Comparison of ENCODE assay signal across 22 cellular contexts in the genomic region with DNA sequence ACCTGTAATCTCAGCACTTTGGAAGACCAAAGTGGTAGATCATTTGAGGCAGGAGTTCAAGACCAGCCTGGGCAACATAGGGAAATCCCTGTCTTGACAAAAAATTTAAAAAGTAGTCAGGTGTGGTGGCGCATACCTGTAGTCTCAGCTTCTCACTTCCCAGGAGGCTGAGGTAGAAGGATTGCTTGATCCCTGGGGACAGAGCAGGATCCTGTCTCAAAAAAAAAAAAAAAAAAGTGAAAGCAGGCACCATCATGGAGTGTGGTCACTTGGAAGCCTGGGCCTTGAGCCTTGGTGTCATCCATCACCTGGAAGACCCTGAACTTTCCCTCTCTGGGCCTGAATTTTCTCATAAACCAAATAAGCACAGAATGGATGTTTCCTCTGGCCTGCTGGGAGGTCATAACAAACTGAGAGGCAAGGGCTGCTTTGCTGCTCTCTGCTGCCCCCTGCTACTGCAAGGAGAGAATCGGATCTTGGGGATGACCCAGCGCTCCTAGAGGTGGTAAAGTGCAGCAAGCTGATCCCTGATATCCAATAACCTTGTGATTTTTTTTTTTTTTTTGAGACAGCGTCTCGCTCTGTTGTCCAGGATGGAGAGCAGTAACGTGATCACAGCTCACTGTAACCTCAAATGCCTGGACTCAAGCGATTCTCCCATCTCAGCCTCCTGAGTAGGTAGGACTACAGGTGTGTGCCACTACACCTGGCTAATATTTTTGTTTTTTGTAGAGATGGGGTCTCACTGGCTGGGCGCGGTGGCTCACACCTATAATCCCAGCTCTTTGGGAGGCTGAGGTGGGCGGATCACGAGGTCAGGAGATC.
DNase-seq lines count a peak whose midpoint lies in the region; ATAC-seq, FAIRE-seq and TF ChIP-seq lines count a peak whose summit lies in the region.
"Had no signal": no experiment of that assay in that cellular context is flagged by ENCODE, and none has a peak within 500 bp of the region (broad histone marks: within the 10 kb centered on the region; RNA-seq: fewer than 3 reads in every experiment).

No MANE protein-coding gene starts in this region.

- TF ChIP-seq CTCF in GM12878 (IDR thresholded peaks at IDR 0.05 in 2 of 3, conservative IDR thresholded peaks at IDR 0.05 in 1 of 3; ENCODE audit: control insufficient read depth in 2 of 3, extremely low read depth in 1 of 3, insufficient read depth in 1 of 3, low read depth in 3 of 3, low read length in 3 of 3) (no peak), nephron progenitor cell (IDR thresholded peaks at IDR 0.05) (no peak)

- no peak for ATAC-seq in activated CD4-positive, alpha-beta T cell treated with anti-CD3 and anti-CD28 coated beads for 36 hours
- ATAC-seq in GM12878, result no peak
- ATAC-seq in HG03571 (IDR thresholded peaks at IDR 0.05; ENCODE audit: unreplicated experiment), result no peak
- ATAC-seq: mucosa of descending colon had no signal

- H2AK5ac ChIP-seq in mesendoderm (ENCODE audit: low read length), result no peak overlapping the region

- RAD21 ChIA-PET in GM12878 (lab: Charles Lee; ENCODE audit: unreplicated experiment), result no interaction called here

- no peak overlapping the region for H3K27ac Mint-ChIP-seq in activated CD4-positive, alpha-beta T cell treated with anti-CD3 and anti-CD28 coated beads for 36 hours
- H3K27ac Mint-ChIP-seq in nephron progenitor cell, result no peak overlapping the region
- H3K27ac Mint-ChIP-seq: activated naive CD4-positive, alpha-beta T cell treated with anti-CD3 and anti-CD28 coated beads, Interleukin-2, amount 50 U/mL, for 24 hours; brain had no signal

- in situ Hi-C loops in GM12878 (cut with MboI), result loop anchor here (10.0 kb wide), 1 partner anchor 95 kb away; a partner anchor contains a TSS

- H3K27me3 Mint-ChIP-seq in activated CD4-positive, alpha-beta T cell treated with anti-CD3 and anti-CD28 coated beads for 36 hours, result no peaks in the 10 kb centered on the region
- H3K27me3 Mint-ChIP-seq in nephron progenitor cell (ENCODE audit: low read depth, poor library complexity), result no peaks in the 10 kb centered on the region
- H3K27me3 Mint-ChIP-seq: activated naive CD4-positive, alpha-beta T cell treated with anti-CD3 and anti-CD28 coated beads, Interleukin-2, amount 50 U/mL, for 24 hours had no signal

- H3K4ac ChIP-seq in mesendoderm (ENCODE audit: low read depth, low read length), result no peak overlapping the region

- H3K79me2 ChIP-seq in GM12878 (ENCODE audit: control insufficient read depth, insufficient read depth, low read length) (no peaks in the 10 kb centered on the region), mesendoderm (ENCODE audit: control insufficient read depth, insufficient read depth, low read length) (no peaks in the 10 kb centered on the region)

- no peaks in the 10 kb centered on the region for H3K9me3 Mint-ChIP-seq in activated CD4-positive, alpha-beta T cell treated with anti-CD3 and anti-CD28 coated beads for 36 hours (ENCODE audit: low read depth)
- H3K9me3 Mint-ChIP-seq in nephron progenitor cell, result no peaks in the 10 kb centered on the region
- H3K9me3 Mint-ChIP-seq: activated naive CD4-positive, alpha-beta T cell treated with anti-CD3 and anti-CD28 coated beads, Interleukin-2, amount 50 U/mL, for 24 hours; brain had no signal

- no peaks in the 10 kb centered on the region for H3K9me3 ChIP-seq in GM12878 (replicated peaks; ENCODE audit: control insufficient read depth, insufficient read depth, low read length)
- H3K9me3 ChIP-seq: BLaER1, mucosa of descending colon, neutrophil, SJCRH30, tibial nerve had no signal

- H3K36me3 ChIP-seq in GM12878 (ENCODE audit: control insufficient read depth in 2 of 2, insufficient read depth in 2 of 2, low read length in 1 of 2) (no peaks in the 10 kb centered on the region), mesendoderm (ENCODE audit: control insufficient read depth, insufficient read depth, low read length) (no peaks in the 10 kb centered on the region)
- H3K36me3 ChIP-seq: BLaER1, neutrophil, SJCRH30, tibial nerve had no signal

- peak overlapping the region; percentile 7; the same call in 1 of the 2 replicates for H2AFZ ChIP-seq in GM12878 (ENCODE audit: control insufficient read depth, low read depth, low read length)

- peak; percentile 51 for FAIRE-seq in HTR-8/SVneo (lab: Jason Lieb, UNC)
- peak; percentile 79 for FAIRE-seq in GM12878 (lab: Jason Lieb, UNC)
- FAIRE-seq: colon, frontal cortex had no signal

- POLR2A ChIA-PET in activated CD4-positive, alpha-beta T cell treated with anti-CD3 and anti-CD28 coated beads for 36 hours (lab: Charles Lee), result interaction anchor here (0.7 to 1.4 kb wide), 3 partner anchors 58 to 184 kb away, joined by 3 to 5 read pairs (median 5); a partner anchor contains a TSS
- POLR2A ChIA-PET in GM12878 (lab: Charles Lee), result interaction anchor here (0.6 to 1.1 kb wide), 2 partner anchors 46 to 58 kb away, joined by 4 to 5 read pairs; no protein-coding TSS in a partner anchor

- H3K27me3 ChIP-seq in GM12878 (replicated peaks in 1 of 2; ENCODE audit: control insufficient read depth in 2 of 2, insufficient read depth in 2 of 2, low read length in 1 of 2) (no peaks in the 10 kb centered on the region), mesendoderm (ENCODE audit: insufficient read depth, low read length, poor library complexity) (no peaks in the 10 kb centered on the region)
- H3K27me3 ChIP-seq: BLaER1, neutrophil, SJCRH30, tibial nerve had no signal

- H3K18ac ChIP-seq in mesendoderm (ENCODE audit: low read length), result no peak overlapping the region

- H3K9ac ChIP-seq in GM12878 (ENCODE audit: control insufficient read depth, insufficient read depth, low read length) (peak overlapping the region; percentile 16; the same call in 1 of the 2 replicates), mesendoderm (ENCODE audit: low read length) (peak overlapping the region; percentile 34)
- H3K9ac ChIP-seq: BLaER1 had no signal

- H3K79me1 ChIP-seq in mesendoderm (ENCODE audit: low read length), result no peaks in the 10 kb centered on the region

- WGBS in GM12878 (ENCODE audit: insufficient coverage, insufficient replicate concordance, low lambda C conversion rate, missing lambda C conversion rate), result 15% methylated on average over 9 of the region's 11 CpGs
- no CpG with 5 or more reads among the region's 11 CpGs for WGBS in mesendoderm (ENCODE audit: extremely low coverage, insufficient coverage, low lambda C conversion rate)

- CTCF ChIA-PET in activated CD4-positive, alpha-beta T cell treated with anti-CD3 and anti-CD28 coated beads for 36 hours (lab: Charles Lee), result interaction anchor here (0.6 to 1.6 kb wide), 8 partner anchors 30 to 308 kb away, joined by 3 to 6 read pairs (median 4); a partner anchor contains a TSS
- CTCF ChIA-PET in GM12878 (lab: Yijun Ruan, JAX), result interaction anchor here (0.6 to 3.4 kb wide), 12 partner anchors 24 to 382 kb away, joined by 3 to 16 read pairs (median 4); a partner anchor contains a TSS

- no peak overlapping the region for H3K56ac ChIP-seq in mesendoderm (ENCODE audit: low read length)

- no peak for TF ChIP-seq EP300 in GM12878 (IDR thresholded peaks at IDR 0.05; ENCODE audit: borderline replicate concordance in 1 of 2, control insufficient read depth in 1 of 2, low read depth in 2 of 2, low read length in 2 of 2)

- H3K4me3 ChIP-seq in GM12878, result no peak overlapping the region
- H3K4me3 ChIP-seq in mesendoderm (ENCODE audit: low read length), result no peak overlapping the region
- H3K4me3 ChIP-seq: BLaER1, mucosa of descending colon, SJCRH30, tibial nerve had no signal

- no peak overlapping the region for H3K27ac ChIP-seq in GM12878 (ENCODE audit: control insufficient read depth, insufficient read depth)
- no peak overlapping the region for H3K27ac ChIP-seq in mesendoderm (ENCODE audit: low read depth, low read length)
- H3K27ac ChIP-seq: BLaER1, neutrophil, SJCRH30, tibial nerve had no signal

- no TSS peak for BruUV-seq in GM12878 (replicated peaks; lab: Mats Ljungman, UMichigan)

- DNase-seq in activated CD4-positive, alpha-beta T cell treated with anti-CD3 and anti-CD28 coated beads for 1 hour, result peak; percentile 3
- DNase-seq in activated CD4-positive, alpha-beta T cell treated with anti-CD3 and anti-CD28 coated beads for 36 hours, result no peak
- DNase-seq in HTR-8/SVneo (ENCODE audit: insufficient read length, low spot score) (no peak), GM12878 (ENCODE audit: low read depth, low spot score) (no peak), mesendoderm (peak; percentile 40), NCI-H2227 treated with DMSO at 0.1 percent for 48 hours (lab: John Stamatoyannopoulos, UW) (no peak), nephron progenitor cell (no peak)
- DNase-seq: 8988T; activated CD4-positive, CD25-positive, alpha-beta regulatory T cell treated with anti-CD3 and anti-CD28 coated beads, Interleukin-2, amount 50 U/mL, for 72 hours; mucosa of descending colon; NCI-H2029; NCI-H524; SJCRH30; stimulated activated naive CD4-positive, alpha-beta T cell had no signal

- H3K4me2 ChIP-seq in GM12878 (ENCODE audit: control insufficient read depth, insufficient read depth) (0 out of 2 replicates have a peak overlapping the region, but pooled peaks have one; percentile 3), mesendoderm (ENCODE audit: low read length) (no peak overlapping the region)
- H3K4me2 ChIP-seq: BLaER1 had no signal

- intact Hi-C loops in activated CD4-positive, alpha-beta T cell treated with anti-CD3 and anti-CD28 coated beads for 36 hours (cut with DNase I, micrococcal nuclease), result loop anchor here in 1 of 2 experiments (10.0 kb wide), 1 partner anchor 185 kb away; a partner anchor contains a TSS
- intact Hi-C loops in GM12878 (cut with micrococcal nuclease; ENCODE audit: unreplicated experiment), result no loop called here

- H3K36me3 Mint-ChIP-seq in activated CD4-positive, alpha-beta T cell treated with anti-CD3 and anti-CD28 coated beads for 36 hours (ENCODE audit: low read depth), result no peaks in the 10 kb centered on the region
- no peaks in the 10 kb centered on the region for H3K36me3 Mint-ChIP-seq in nephron progenitor cell (ENCODE audit: low read depth)
- H3K36me3 Mint-ChIP-seq: activated naive CD4-positive, alpha-beta T cell treated with anti-CD3 and anti-CD28 coated beads, Interleukin-2, amount 50 U/mL, for 24 hours; brain had no signal

- TF ChIP-seq POLR2A in GM12878 (IDR thresholded peaks at IDR 0.05; ENCODE audit: low read depth, low read length), result no peak

- H2BK5ac ChIP-seq in mesendoderm (ENCODE audit: low read length), result no peak overlapping the region

- no peak overlapping the region for H4K8ac ChIP-seq in mesendoderm (ENCODE audit: low read depth, low read length)

- H2BK120ac ChIP-seq in mesendoderm (ENCODE audit: low read depth, low read length), result no peak overlapping the region

- no peak overlapping the region for H4K5ac ChIP-seq in mesendoderm (ENCODE audit: low read length)

- H2BK15ac ChIP-seq in mesendoderm (replicated peaks; ENCODE audit: low read depth), result no peak overlapping the region

- no peak overlapping the region for H3K23ac ChIP-seq in mesendoderm (ENCODE audit: low read length)

- SMC1A ChIA-PET in GM12878 (lab: Charles Lee; ENCODE audit: uncharacterized antibody, unreplicated experiment), result interaction anchor here (0.6 to 1.0 kb wide), 3 partner anchors 98 to 850 kb away, joined by 3 read pairs; a partner anchor contains a TSS

- peaks cover 7% of the 10 kb centered on the region for H3K4me1 Mint-ChIP-seq in activated CD4-positive, alpha-beta T cell treated with anti-CD3 and anti-CD28 coated beads for 36 hours
- no peaks in the 10 kb centered on the region for H3K4me1 Mint-ChIP-seq in nephron progenitor cell
- H3K4me1 Mint-ChIP-seq: brain had no signal

- H3K4me1 ChIP-seq in GM12878 (ENCODE audit: control insufficient read depth, insufficient read depth, low read length) (no peaks in the 10 kb centered on the region), mesendoderm (ENCODE audit: control insufficient read depth, low read depth, low read length) (no peaks in the 10 kb centered on the region)
- H3K4me1 ChIP-seq: BLaER1, SJCRH30, tibial nerve had no signal

- no peak overlapping the region for H3K4me3 Mint-ChIP-seq in activated CD4-positive, alpha-beta T cell treated with anti-CD3 and anti-CD28 coated beads for 36 hours
- H3K4me3 Mint-ChIP-seq in nephron progenitor cell, result no peak overlapping the region
- H3K4me3 Mint-ChIP-seq: activated naive CD4-positive, alpha-beta T cell treated with anti-CD3 and anti-CD28 coated beads, Interleukin-2, amount 50 U/mL, for 24 hours; brain had no signal

- H4K20me1 ChIP-seq in GM12878 (ENCODE audit: control insufficient read depth, insufficient read depth), result no peaks in the 10 kb centered on the region
- H4K20me1 ChIP-seq: BLaER1 had no signal

- no peak for TF ChIP-seq RAD21 in GM12878 (IDR thresholded peaks at IDR 0.05; ENCODE audit: insufficient read depth, low read depth, low read length)

Comparison
In these comparisons a context has a peak if more than half of its experiments do, and no peak if none do; other contexts are left out.
1. DNase-seq: peak in activated CD4-positive, alpha-beta T cell treated with anti-CD3 and anti-CD28 coated beads for 1 hour (single experiment) and mesendoderm (single experiment); none in activated CD4-positive, alpha-beta T cell treated with anti-CD3 and anti-CD28 coated beads for 36 hours (single experiment), HTR-8/SVneo (single experiment), GM12878 (single experiment), NCI-H2227 treated with DMSO at 0.1 percent for 48 hours (single experiment) and nephron progenitor cell (single experiment).